ENCODE assay signal across 12 cellular contexts in the genomic region with DNA sequence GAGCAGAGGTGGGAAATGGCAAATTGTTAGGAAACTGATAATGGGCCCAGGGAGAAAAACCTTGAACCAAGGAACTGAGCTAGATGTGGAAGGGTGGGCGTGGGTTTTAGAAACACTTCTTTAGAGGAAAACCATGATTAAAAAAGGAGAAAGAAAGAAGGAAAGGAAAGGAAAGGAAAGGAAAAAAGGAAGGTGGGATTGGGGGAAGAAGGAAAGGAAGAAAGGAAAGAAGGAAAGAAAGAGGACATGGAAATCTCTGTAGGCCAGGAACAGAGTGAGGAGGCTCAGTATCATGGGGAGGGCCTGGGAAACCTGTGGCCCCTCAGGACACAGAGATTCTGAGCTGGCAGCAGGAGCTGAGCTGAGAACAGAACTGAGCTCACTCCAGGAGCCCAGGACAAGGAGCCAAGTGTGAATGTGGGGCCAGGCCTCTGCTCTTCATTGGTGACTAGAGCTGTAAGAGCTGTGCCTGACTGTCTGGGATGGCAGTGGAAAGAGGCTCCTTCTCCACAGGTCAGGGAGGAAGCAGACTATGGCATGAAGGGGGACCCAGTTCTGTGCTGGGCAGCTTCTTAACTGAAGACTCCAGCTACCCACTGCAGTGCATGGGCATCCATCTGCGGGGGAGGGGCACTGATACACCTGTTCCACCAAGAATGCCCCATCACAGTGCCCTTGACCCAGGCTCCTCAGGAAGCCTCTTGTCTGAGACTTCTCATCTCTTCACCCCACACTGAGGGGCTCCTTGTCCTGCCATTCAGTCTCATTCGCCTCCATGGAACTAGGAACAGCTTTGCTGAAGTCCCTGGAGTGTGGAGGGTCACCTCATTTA.
DNase-seq lines count a peak whose midpoint lies in the region; ATAC-seq, FAIRE-seq and TF ChIP-seq lines count a peak whose summit lies in the region.
"Had no signal": no experiment of that assay in that cellular context is flagged by ENCODE, and none has a peak within 500 bp of the region (broad histone marks: within the 10 kb centered on the region; RNA-seq: fewer than 3 reads in every experiment).

No MANE protein-coding gene starts in this region.

- H3K9me3 ChIP-seq in PC-3 (ENCODE audit: low read length) (no peaks in the 10 kb centered on the region), smooth muscle cell (replicated peaks; ENCODE audit: low read depth) (no peaks in the 10 kb centered on the region)

- no peaks in the 10 kb centered on the region for H3K36me3 ChIP-seq in PC-3 (ENCODE audit: low read depth, low read length)
- H3K36me3 ChIP-seq in bronchial epithelial cell (ENCODE audit: control insufficient read depth, insufficient read depth, low read length) = no peaks in the 10 kb centered on the region
- H3K36me3 ChIP-seq in smooth muscle cell (ENCODE audit: low read depth) = no peaks in the 10 kb centered on the region

- H3K27me3 ChIP-seq in PC-3 (ENCODE audit: low read length) (no peaks in the 10 kb centered on the region), bronchial epithelial cell (ENCODE audit: control insufficient read depth, insufficient read depth, low read length) (no peaks in the 10 kb centered on the region), smooth muscle cell (ENCODE audit: low read depth) (no peaks in the 10 kb centered on the region)

- H4K20me1 ChIP-seq in PC-3 (ENCODE audit: low read length) (no peaks in the 10 kb centered on the region), smooth muscle cell (ENCODE audit: low read depth) (no peaks in the 10 kb centered on the region)

- no peaks in the 10 kb centered on the region for H3F3A ChIP-seq in PC-3 (ENCODE audit: low read length, unreplicated experiment)
- peaks cover 4% of the 10 kb centered on the region for H3F3A ChIP-seq in smooth muscle cell (ENCODE audit: low read depth)

- no peak overlapping the region for H3K4me3 ChIP-seq in PC-3 (ENCODE audit: low read length)
- H3K4me3 ChIP-seq in bronchial epithelial cell (ENCODE audit: low read depth, low read length) = no peak overlapping the region
- H3K4me3 ChIP-seq in smooth muscle cell = no peak overlapping the region

- FAIRE-seq in bronchial epithelial cell (lab: Jason Lieb, UNC) = peak; percentile 23

- H3K4me1 ChIP-seq in PC-3 (ENCODE audit: insufficient read depth, low read length) (peaks cover 25% of the 10 kb centered on the region), smooth muscle cell (ENCODE audit: low read depth) (peaks cover 10% of the 10 kb centered on the region)

- POLR2A ChIA-PET in PC-3 (lab: Charles Lee; ENCODE audit: unreplicated experiment) = no interaction called here

- CTCF ChIA-PET in PC-3 (lab: Charles Lee) = no interaction called here

- ATAC-seq in PC-3 (no peak), GM19452 (IDR thresholded peaks at IDR 0.05; ENCODE audit: unreplicated experiment) (no peak)
- ATAC-seq: esophagus mucosa had no signal

- no peak for TF ChIP-seq CTCF in PC-3 (conservative IDR thresholded peaks at IDR 0.05; ENCODE audit: low read depth, low read length)
- no peak for TF ChIP-seq CTCF in bronchial epithelial cell (IDR thresholded peaks at IDR 0.05; ENCODE audit: insufficient read depth, low read length, severe bottlenecking)
- TF ChIP-seq CTCF in smooth muscle cell (IDR thresholded peaks at IDR 0.05; ENCODE audit: borderline replicate concordance, insufficient read depth, poor library complexity, severe bottlenecking) = no peak

- H3K9ac ChIP-seq in PC-3 (ENCODE audit: low read length) (peak overlapping the region; percentile 48), smooth muscle cell (ENCODE audit: low read depth) (no peak overlapping the region)

- BruUV-seq in PC-3 (replicated peaks; lab: Mats Ljungman, UMichigan) = no TSS peak

- 63% methylated on average over 3 of the region's 3 CpGs for WGBS in smooth muscle cell (ENCODE audit: low lambda C conversion rate)

- H3K27ac ChIP-seq in PC-3 (ENCODE audit: low read length) = peak overlapping the region; percentile 89
- peak overlapping the region; percentile 47 for H3K27ac ChIP-seq in smooth muscle cell (ENCODE audit: low read depth)

- H3K9me2 ChIP-seq in PC-3 (replicated peaks; ENCODE audit: low read length) = no peaks in the 10 kb centered on the region

- no peak overlapping the region for H2AFZ ChIP-seq in PC-3 (ENCODE audit: low read length)
- no peak overlapping the region for H2AFZ ChIP-seq in smooth muscle cell (ENCODE audit: low read depth)

- intact Hi-C loops in PC-3 (cut with micrococcal nuclease) = no loop called here

- 0 out of 2 replicates have a peak overlapping the region, but pooled peaks have one; percentile 26 for H3K4me2 ChIP-seq in PC-3 (ENCODE audit: low read length)
- no peak overlapping the region for H3K4me2 ChIP-seq in smooth muscle cell

- DNase-seq in activated T-cell treated with anti-CD3 and anti-CD28 coated beads, Interleukin-2, amount 50 U/mL, for 48 hours = peak; percentile 45 to 49
- DNase-seq in activated T-cell treated with anti-CD3 and anti-CD28 coated beads, Interleukin-2, amount 50 U/mL, for 1 hour = no peak
- DNase-seq in PC-3 (no peak), bronchial epithelial cell (ENCODE audit: low read depth) (no peak), smooth muscle cell (lab: John Stamatoyannopoulos, UW; ENCODE audit: unreplicated experiment) (no peak), DMS153 treated with DMSO at 0.1 percent for 48 hours (lab: John Stamatoyannopoulos, UW; ENCODE audit: unreplicated experiment) (no peak), NCI-H1436 treated with DMSO at 0.1 percent for 48 hours (lab: John Stamatoyannopoulos, UW) (no peak)
- DNase-seq: activated CD4-positive, alpha-beta T cell treated with anti-CD3 and anti-CD28 coated beads, Interleukin-2, amount 50 U/mL, for 4 hours; DMS153; HFFc6 had no signal

- H3K79me2 ChIP-seq in PC-3 (ENCODE audit: low read length) (no peaks in the 10 kb centered on the region), smooth muscle cell (ENCODE audit: low read depth) (no peaks in the 10 kb centered on the region)

Comparison
In these comparisons a context has a peak if more than half of its experiments do, and no peak if none do; other contexts are left out.
1. DNase-seq: peak in activated T-cell treated with anti-CD3 and anti-CD28 coated beads, Interleukin-2, amount 50 U/mL, for 48 hours (2 of 2); none in activated T-cell treated with anti-CD3 and anti-CD28 coated beads, Interleukin-2, amount 50 U/mL, for 1 hour (single experiment), PC-3 (single experiment), bronchial epithelial cell (single experiment), smooth muscle cell (single experiment), DMS153 treated with DMSO at 0.1 percent for 48 hours (single experiment) and NCI-H1436 treated with DMSO at 0.1 percent for 48 hours (single experiment).